9 cellular contexts compared by ENCODE assay signal in genomic region chr1:154474802-154475201, GRCh38. TPM values are rescaled to one million over a fixed set of nuclear protein-coding genes. Genes with fewer than 3 reads are reported as not detected.
A peak's percentile ranks its signal among the peaks of the same experiment; 100 is the strongest.
DNase-seq lines count a peak whose midpoint lies in the region; ATAC-seq, FAIRE-seq and TF ChIP-seq lines count a peak whose summit lies in the region.
"Had no signal": no experiment of that assay in that cellular context is flagged by ENCODE, and none has a peak within 500 bp of the region (broad histone marks: within the 10 kb centered on the region; RNA-seq: fewer than 3 reads in every experiment).

No MANE protein-coding gene starts in this region.

- no peaks in the 10 kb centered on the region for H3K9me3 ChIP-seq in fibroblast of lung (ENCODE audit: control insufficient read depth, insufficient read depth, low read depth, low read length)

- H3K36me3 ChIP-seq in fibroblast of lung (ENCODE audit: control insufficient read depth, insufficient read depth, low read length): no peaks in the 10 kb centered on the region

- H3K4me1 ChIP-seq in fibroblast of lung (ENCODE audit: control insufficient read depth, extremely low read depth, insufficient read depth, low read length): peaks cover 5% of the 10 kb centered on the region

- FAIRE-seq in RCC 7860 (lab: Jason Lieb, UNC): no peak

- ATAC-seq in omental fat pad (ENCODE audit: low FRiP score): no peak
- ATAC-seq in GM19455 (IDR thresholded peaks at IDR 0.05; ENCODE audit: unreplicated experiment): no peak
- ATAC-seq in GM19452 (IDR thresholded peaks at IDR 0.05; ENCODE audit: unreplicated experiment): no peak

- H3K79me2 ChIP-seq in fibroblast of lung (ENCODE audit: control insufficient read depth, insufficient read depth, low read length): no peaks in the 10 kb centered on the region

- H3K27me3 ChIP-seq in fibroblast of lung (ENCODE audit: control insufficient read depth, insufficient read depth, low read length): no peaks in the 10 kb centered on the region

- no peaks in the 10 kb centered on the region for H4K20me1 ChIP-seq in fibroblast of lung (ENCODE audit: control insufficient read depth, extremely low read depth, insufficient read depth, low read length)

- H3K4me2 ChIP-seq in fibroblast of lung (ENCODE audit: extremely low read depth, insufficient read depth, low read length): peak overlapping the region; percentile 44

- no peak overlapping the region for H3K27ac ChIP-seq in fibroblast of lung (ENCODE audit: insufficient read depth, low read length)

- DNase-seq in EH (ENCODE audit: low read depth) (peak; percentile 98), RCC 7860 (ENCODE audit: low spot score) (peak; percentile 59), fibroblast of lung (ENCODE audit: low read depth in 2 of 2) (peak; percentile 66 to 94), omental fat pad (ENCODE audit: low spot score) (peak; percentile 27), NCI-H524 treated with DMSO at 0.1 percent for 48 hours (lab: John Stamatoyannopoulos, UW) (no peak)
- no peak for DNase-seq in stimulated activated CD4-positive, alpha-beta T cell treated with anti-CD3 and anti-CD28 coated beads, Interleukin-4, amount 100 ng/mL, for 24 hours
- DNase-seq: activated naive CD4-positive, alpha-beta T cell treated with Interleukin-2 at 50 U/mL for 16 hours had no signal

- H3K9ac ChIP-seq in fibroblast of lung (ENCODE audit: insufficient read depth, low read length): no peak overlapping the region

- no peak for TF ChIP-seq CTCF in fibroblast of lung (conservative IDR thresholded peaks at IDR 0.05 in 1 of 2, IDR thresholded peaks at IDR 0.05 in 1 of 2; ENCODE audit: low read depth in 1 of 2, low read length in 2 of 2)
- no peak for TF ChIP-seq CTCF in omental fat pad (IDR thresholded peaks at IDR 0.05)

- H3K4me3 ChIP-seq in fibroblast of lung (replicated peaks in 1 of 4; ENCODE audit: control extremely low read depth in 1 of 4, insufficient read depth in 1 of 4, low read depth in 3 of 4, low read length in 4 of 4): no peak overlapping the region

- no peak overlapping the region for H2AFZ ChIP-seq in fibroblast of lung (ENCODE audit: low read length)

RNA-seq across cellular contexts. Expression of gene TDRD10, which starts 27.2 kb away (rescaled TPM):
- under 0.01 TPM in 1 of 2 replicates, not detected in the other for total RNA-seq in fibroblast of lung
- polyA plus RNA-seq in fibroblast of lung: not detected in 2 replicates
- polyA plus RNA-seq in fibroblast of lung (2012): not detected in 2 replicates
- not detected in 2 replicates for polyA minus RNA-seq in fibroblast of lung (ENCODE audit: low replicate concordance)
- 10 to 100 TPM in 1 of 4 donors, 1 to 10 TPM in 3; 6.4 to 15.3 (median 7.7) TPM for total RNA-seq in omental fat pad

RNA-seq across cellular contexts. Expression of gene SHE, which starts 27.4 kb away (rescaled TPM):
- total RNA-seq in fibroblast of lung (under 0.01 TPM in 1 of 2 replicates, not detected in the other), omental fat pad (10 to 100 TPM; 15.6 to 77.9 (median 25.4) TPM)
- polyA plus RNA-seq in fibroblast of lung: not detected in 2 replicates
- not detected in 2 replicates for polyA plus RNA-seq in fibroblast of lung (2012)
- polyA minus RNA-seq in fibroblast of lung (ENCODE audit: low replicate concordance): 0.35 TPM in 1 of 2 replicates, not detected in the other

Comparison
In these comparisons a context has a peak if more than half of its experiments do, and no peak if none do; other contexts are left out.
1. DNase-seq: peak in EH (single experiment), RCC 7860 (single experiment), fibroblast of lung (2 of 2) and omental fat pad (single experiment); none in NCI-H524 treated with DMSO at 0.1 percent for 48 hours (single experiment) and stimulated activated CD4-positive, alpha-beta T cell treated with anti-CD3 and anti-CD28 coated beads, Interleukin-4, amount 100 ng/mL, for 24 hours (single experiment).
2. RNA of gene SHE, which starts 27.4 kb away (total RNA-seq): 15.6 to 77.9 TPM in omental fat pad; under 0.01 TPM in fibroblast of lung; every median in the first group is over 10 times any median in the second.